In genomic region chr19:17215125-17215971, GRCh38 we compare ENCODE assay signal across 1 cellular context.
TF ChIP-seq lines count a peak whose summit lies in the region.

USE1 (plus strand) TSS chr19:17215357; CDS start chr19:17215406, 49 bp downstream.

TF ChIP-seq in GM12878, 131 proteins besides CTCF, POLR2A, EP300 and RAD21 (continued from another document and continues in another):
- TF ChIP-seq ZBTB4 (CRISPR knock-in tag; IDR thresholded peaks at IDR 0.05) (no peak), ATF3 (IDR thresholded peaks at IDR 0.05; ENCODE audit: borderline replicate concordance, extremely low read depth, low read depth, low read length) (no peak), NFXL1 (IDR thresholded peaks at IDR 0.05; ENCODE audit: borderline replicate concordance) (no peak), MEF2A (IDR thresholded peaks at IDR 0.05; ENCODE audit: insufficient read depth, low read depth, low read length) (no peak), SP1 (IDR thresholded peaks at IDR 0.05; ENCODE audit: low read depth, low read length) (peak; percentile 48), RCOR1 (conservative IDR thresholded peaks at IDR 0.05; ENCODE audit: low read depth, low read length) (no peak), ZBED1 (IDR thresholded peaks at IDR 0.05; ENCODE audit: borderline replicate concordance) (peak; percentile 69; the same call in 1 of the 2 replicates), BHLHE40 (IDR thresholded peaks at IDR 0.05; ENCODE audit: borderline replicate concordance in 1 of 2, low read depth in 2 of 2, low read length in 1 of 2) (peak; percentile 32; a peak in 1 of 4 replicates), NBN (IDR thresholded peaks at IDR 0.05) (peak; percentile 93), PAX5 (IDR thresholded peaks at IDR 0.05; ENCODE audit: borderline replicate concordance, low read depth, low read length) (peak; percentile 26; the same call in 1 of the 2 replicates), ZNF217 (IDR thresholded peaks at IDR 0.05) (no peak), CREB1 (IDR thresholded peaks at IDR 0.05; ENCODE audit: low read depth) (peak; percentile 77; the same call in 1 of the 2 replicates), REST (IDR thresholded peaks at IDR 0.05; ENCODE audit: low read depth, low read length) (no peak), SPI1 (IDR thresholded peaks at IDR 0.05; ENCODE audit: borderline replicate concordance, insufficient read depth, low read depth, low read length) (peak; percentile 62), WRNIP1 (IDR thresholded peaks at IDR 0.05; ENCODE audit: borderline replicate concordance, low read depth, low read length) (no peak), CEBPZ (IDR thresholded peaks at IDR 0.05; ENCODE audit: low read depth, low read length) (no peak; the same call in 1 of the 2 replicates), SMARCA5 (IDR thresholded peaks at IDR 0.05) (peak; percentile 83; the same call in 1 of the 2 replicates), GABPA (IDR thresholded peaks at IDR 0.05; ENCODE audit: low read depth) (peak; percentile 97), RUNX3 (IDR thresholded peaks at IDR 0.05; ENCODE audit: low read length) (no peak), SIN3A (IDR thresholded peaks at IDR 0.05; ENCODE audit: low read depth, low read length) (peak; percentile 77; the same call in 1 of the 2 replicates), NR2C2 (IDR thresholded peaks at IDR 0.05; ENCODE audit: borderline replicate concordance, control insufficient read depth, insufficient read length, low read depth) (no peak), CHD1 (IDR thresholded peaks at IDR 0.05; ENCODE audit: low read depth, low read length) (peak; percentile 81; the same call in 1 of the 2 replicates), DPF2 (IDR thresholded peaks at IDR 0.05) (peak; percentile 36; the same call in 1 of the 2 replicates), CHD2 (IDR thresholded peaks at IDR 0.05; ENCODE audit: borderline replicate concordance, low read depth, low read length) (0 out of 2 replicates have a peak, but pooled peaks have one; percentile 5), POLR2AphosphoS5 (IDR thresholded peaks at IDR 0.05; ENCODE audit: low read length) (peak; percentile 94), NR2C1 (IDR thresholded peaks at IDR 0.05) (peak; percentile 91), PML (IDR thresholded peaks at IDR 0.05; ENCODE audit: low read length) (peak; percentile 85; the same call in 1 of the 2 replicates), MEF2B (IDR thresholded peaks at IDR 0.05; ENCODE audit: partially characterized antibody, poor library complexity, severe bottlenecking) (no peak), TCF3 (IDR thresholded peaks at IDR 0.05; ENCODE audit: borderline replicate concordance, insufficient read depth, low read depth, low read length) (peak; percentile 51; the same call in 1 of the 2 replicates), NRF1 (conservative IDR thresholded peaks at IDR 0.05; ENCODE audit: low read depth, low read length) (no peak), TARDBP (IDR thresholded peaks at IDR 0.05; ENCODE audit: borderline replicate concordance) (peak; percentile 41; the same call in 1 of the 2 replicates), HDAC6 (IDR thresholded peaks at IDR 0.05; ENCODE audit: unreplicated experiment) (no peak), RELB (IDR thresholded peaks at IDR 0.05; ENCODE audit: low read depth) (peak; percentile 87), IRF5 (IDR thresholded peaks at IDR 0.05; ENCODE audit: borderline replicate concordance) (no peak), YY1 (IDR thresholded peaks at IDR 0.05; ENCODE audit: low read depth, low read length) (peak; percentile 100), E4F1 (IDR thresholded peaks at IDR 0.05; ENCODE audit: borderline replicate concordance, partially characterized antibody) (peak; percentile 87), NKRF (conservative IDR thresholded peaks at IDR 0.05) (peak; percentile 88; the same call in 1 of the 2 replicates), TBL1XR1 (IDR thresholded peaks at IDR 0.05; ENCODE audit: low read depth, low read length) (no peak), ZNF207 (IDR thresholded peaks at IDR 0.05; ENCODE audit: borderline replicate concordance) (peak; percentile 87), SUZ12 (IDR thresholded peaks at IDR 0.05; ENCODE audit: unreplicated experiment) (no peak), ZZZ3 (IDR thresholded peaks at IDR 0.05; ENCODE audit: control insufficient read depth, insufficient read length, low read depth) (no peak), SMAD5 (IDR thresholded peaks at IDR 0.05; ENCODE audit: low read depth) (peak; percentile 51; the same call in 1 of the 2 replicates)
